ENCODE assay signal across 8 cellular contexts in the genomic region with DNA sequence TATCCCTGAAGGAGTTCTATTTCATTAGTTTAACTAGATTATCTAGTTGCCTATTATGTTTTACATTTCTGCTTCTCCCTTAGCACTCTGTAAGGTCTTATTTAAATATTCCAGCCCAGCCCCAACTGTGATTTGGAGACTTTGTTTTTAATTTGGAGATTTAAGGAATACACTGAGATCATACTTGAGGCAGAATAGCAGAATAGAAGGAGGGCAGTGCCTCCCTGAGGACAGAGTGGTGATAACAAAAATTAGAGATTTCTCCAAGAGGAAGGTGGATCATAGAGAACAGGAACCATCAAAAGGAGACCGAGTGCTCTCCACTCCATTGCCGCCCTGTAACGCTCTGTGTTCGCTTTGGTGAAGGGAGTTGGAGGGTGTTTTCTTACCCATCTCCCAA. TPM values are rescaled to one million over a fixed set of nuclear protein-coding genes. Genes with fewer than 3 reads are reported as not detected.
A peak's percentile ranks its signal among the peaks of the same experiment; 100 is the strongest.
DNase-seq lines count a peak whose midpoint lies in the region; ATAC-seq and TF ChIP-seq lines count a peak whose summit lies in the region.
"Had no signal": no experiment of that assay in that cellular context is flagged by ENCODE, and none has a peak within 500 bp of the region (broad histone marks: within the 10 kb centered on the region; RNA-seq: fewer than 3 reads in every experiment).

No MANE protein-coding gene starts in this region.

- no peak overlapping the region for H3K4me3 Mint-ChIP-seq in GM23338
- H3K4me3 Mint-ChIP-seq: natural killer cell treated with Interleukin-12 subunit alpha and Interleukin-12 subunit beta and Interleukin-15 and Interleukin-18, amount 100 ng/mL, for 72 hours had no signal

- H4K20me1 ChIP-seq in GM23338 (replicated peaks; ENCODE audit: insufficient read depth): no peaks in the 10 kb centered on the region
- no peaks in the 10 kb centered on the region for H4K20me1 ChIP-seq in PC-3 (ENCODE audit: low read length)

- peak overlapping the region; percentile 69; the same call in 1 of the 2 replicates for H2AFZ ChIP-seq in GM23338
- peak overlapping the region; percentile 16; the same call in 1 of the 2 replicates for H2AFZ ChIP-seq in PC-3 (ENCODE audit: low read length)

- H3K36me3 Mint-ChIP-seq in GM23338 (ENCODE audit: low read depth): no peaks in the 10 kb centered on the region
- H3K36me3 Mint-ChIP-seq: natural killer cell treated with Interleukin-12 subunit alpha and Interleukin-12 subunit beta and Interleukin-15 and Interleukin-18, amount 100 ng/mL, for 72 hours had no signal

- no peak overlapping the region for H3K4me3 ChIP-seq in GM23338
- H3K4me3 ChIP-seq in PC-3 (ENCODE audit: low read length): no peak overlapping the region
- no peak overlapping the region for H3K4me3 ChIP-seq in fibroblast of mammary gland (ENCODE audit: control insufficient read depth, low read depth, low read length)

- H3K4me1 ChIP-seq in GM23338 (ENCODE audit: insufficient read depth) (no peaks in the 10 kb centered on the region), PC-3 (ENCODE audit: insufficient read depth, low read length) (peaks cover 10% of the 10 kb centered on the region)

- TF ChIP-seq CTCF in GM23338 (conservative IDR thresholded peaks at IDR 0.05; ENCODE audit: low read depth in 2 of 2) (peak; percentile 57 to 65), PC-3 (conservative IDR thresholded peaks at IDR 0.05; ENCODE audit: low read depth, low read length) (peak; percentile 64), fibroblast of mammary gland (conservative IDR thresholded peaks at IDR 0.05; ENCODE audit: control insufficient read depth, insufficient read depth, low read depth, low read length) (peak; percentile 39)

- POLR2A ChIA-PET in PC-3 (lab: Charles Lee; ENCODE audit: unreplicated experiment): no interaction called here

- no peaks in the 10 kb centered on the region for H3K27me3 ChIP-seq in GM23338 (ENCODE audit: insufficient read depth)
- no peaks in the 10 kb centered on the region for H3K27me3 ChIP-seq in PC-3 (ENCODE audit: low read length)

- H3K36me3 ChIP-seq in GM23338 (ENCODE audit: insufficient read depth): no peaks in the 10 kb centered on the region
- H3K36me3 ChIP-seq in PC-3 (ENCODE audit: low read depth, low read length): no peaks in the 10 kb centered on the region

- peak; percentile 36 for DNase-seq in GM23338 (ENCODE audit: low spot score)
- peak; percentile 46 for DNase-seq in PC-3
- peak; percentile 35 for DNase-seq in fibroblast of mammary gland (ENCODE audit: low read depth)
- no peak for DNase-seq in sciatic nerve (ENCODE audit: low spot score)
- no peak for DNase-seq in NCI-H510A treated with DMSO at 0.1 percent for 48 hours (lab: John Stamatoyannopoulos, UW)

- H3K9me2 ChIP-seq in GM23338 (ENCODE audit: insufficient read depth) (no peaks in the 10 kb centered on the region), PC-3 (replicated peaks; ENCODE audit: low read length) (no peaks in the 10 kb centered on the region)

- H3K9me3 Mint-ChIP-seq in GM23338: no peaks in the 10 kb centered on the region
- H3K9me3 Mint-ChIP-seq: natural killer cell treated with Interleukin-12 subunit alpha and Interleukin-12 subunit beta and Interleukin-15 and Interleukin-18, amount 100 ng/mL, for 72 hours had no signal

- ATAC-seq in GM23338 (peak; percentile 84), PC-3 (peak; percentile 78), sciatic nerve (peak; percentile 79), HG03432 (IDR thresholded peaks at IDR 0.05; ENCODE audit: unreplicated experiment) (no peak), GM18511 (IDR thresholded peaks at IDR 0.05; ENCODE audit: unreplicated experiment) (no peak)
- ATAC-seq: natural killer cell treated with Interleukin-12 subunit alpha and Interleukin-12 subunit beta and Interleukin-15 and Interleukin-18, amount 100 ng/mL, for 72 hours had no signal

- intact Hi-C loops in PC-3 (cut with micrococcal nuclease): loop anchor here (1.0 kb wide), 2 partner anchors 210 to 214 kb away; no protein-coding TSS in a partner anchor
- intact Hi-C loops in sciatic nerve (cut with DNase I): no loop called here

- no peaks in the 10 kb centered on the region for H3K79me2 ChIP-seq in GM23338 (replicated peaks; ENCODE audit: insufficient read depth)
- no peaks in the 10 kb centered on the region for H3K79me2 ChIP-seq in PC-3 (ENCODE audit: low read length)

- H3K9me3 ChIP-seq in PC-3 (ENCODE audit: low read length): no peaks in the 10 kb centered on the region

- CTCF ChIA-PET in PC-3 (lab: Charles Lee): interaction anchor here (1.0 kb wide), 1 partner anchor 208 kb away, joined by 3 read pairs; no protein-coding TSS in a partner anchor

- H3K27me3 Mint-ChIP-seq in GM23338 (ENCODE audit: insufficient read depth, low read depth, poor library complexity): no peaks in the 10 kb centered on the region

- no peaks in the 10 kb centered on the region for H3F3A ChIP-seq in GM23338 (replicated peaks; ENCODE audit: low read depth)
- H3F3A ChIP-seq in PC-3 (ENCODE audit: low read length, unreplicated experiment): no peaks in the 10 kb centered on the region

- BruUV-seq in PC-3 (replicated peaks; lab: Mats Ljungman, UMichigan): no TSS peak

- H3K4me1 Mint-ChIP-seq in GM23338: no peaks in the 10 kb centered on the region

- H3K4me2 ChIP-seq in GM23338 (no peak overlapping the region), PC-3 (ENCODE audit: low read length) (no peak overlapping the region)

- H3K27ac ChIP-seq in GM23338 (ENCODE audit: low read depth) (no peak overlapping the region), PC-3 (ENCODE audit: low read length) (no peak overlapping the region)

- no peak overlapping the region for H3K27ac Mint-ChIP-seq in GM23338
- H3K27ac Mint-ChIP-seq: natural killer cell treated with Interleukin-12 subunit alpha and Interleukin-12 subunit beta and Interleukin-15 and Interleukin-18, amount 100 ng/mL, for 72 hours had no signal

- no peak overlapping the region for H3K9ac ChIP-seq in PC-3 (ENCODE audit: low read length)

TF ChIP-seq in GM23338, 12 proteins besides CTCF, POLR2A, EP300 and RAD21:
- no peak for TF ChIP-seq NANOG (IDR thresholded peaks at IDR 0.05; ENCODE audit: borderline replicate concordance)
- TF ChIP-seq EZH2phosphoT487 (IDR thresholded peaks at IDR 0.05; ENCODE audit: unreplicated experiment): no peak
- TF ChIP-seq, protein P1, sequence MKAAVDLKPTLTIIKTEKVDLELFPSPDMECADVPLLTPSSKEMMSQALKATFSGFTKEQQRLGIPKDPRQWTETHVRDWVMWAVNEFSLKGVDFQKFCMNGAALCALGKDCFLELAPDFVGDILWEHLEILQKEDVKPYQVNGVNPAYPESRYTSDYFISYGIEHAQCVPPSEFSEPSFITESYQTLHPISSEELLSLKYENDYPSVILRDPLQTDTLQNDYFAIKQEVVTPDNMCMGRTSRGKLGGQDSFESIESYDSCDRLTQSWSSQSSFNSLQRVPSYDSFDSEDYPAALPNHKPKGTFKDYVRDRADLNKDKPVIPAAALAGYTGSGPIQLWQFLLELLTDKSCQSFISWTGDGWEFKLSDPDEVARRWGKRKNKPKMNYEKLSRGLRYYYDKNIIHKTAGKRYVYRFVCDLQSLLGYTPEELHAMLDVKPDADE (IDR thresholded peaks at IDR 0.05): no peak
- TF ChIP-seq EZH2 (IDR thresholded peaks at IDR 0.05; ENCODE audit: low read depth, unreplicated experiment): no peak
- no peak for TF ChIP-seq CREB1 (CRISPR knock-in tag; IDR thresholded peaks at IDR 0.05; ENCODE audit: low read depth)
- no peak for TF ChIP-seq ZNF331 (CRISPR knock-in tag; IDR thresholded peaks at IDR 0.05; ENCODE audit: low read depth)
- TF ChIP-seq, protein P2, sequence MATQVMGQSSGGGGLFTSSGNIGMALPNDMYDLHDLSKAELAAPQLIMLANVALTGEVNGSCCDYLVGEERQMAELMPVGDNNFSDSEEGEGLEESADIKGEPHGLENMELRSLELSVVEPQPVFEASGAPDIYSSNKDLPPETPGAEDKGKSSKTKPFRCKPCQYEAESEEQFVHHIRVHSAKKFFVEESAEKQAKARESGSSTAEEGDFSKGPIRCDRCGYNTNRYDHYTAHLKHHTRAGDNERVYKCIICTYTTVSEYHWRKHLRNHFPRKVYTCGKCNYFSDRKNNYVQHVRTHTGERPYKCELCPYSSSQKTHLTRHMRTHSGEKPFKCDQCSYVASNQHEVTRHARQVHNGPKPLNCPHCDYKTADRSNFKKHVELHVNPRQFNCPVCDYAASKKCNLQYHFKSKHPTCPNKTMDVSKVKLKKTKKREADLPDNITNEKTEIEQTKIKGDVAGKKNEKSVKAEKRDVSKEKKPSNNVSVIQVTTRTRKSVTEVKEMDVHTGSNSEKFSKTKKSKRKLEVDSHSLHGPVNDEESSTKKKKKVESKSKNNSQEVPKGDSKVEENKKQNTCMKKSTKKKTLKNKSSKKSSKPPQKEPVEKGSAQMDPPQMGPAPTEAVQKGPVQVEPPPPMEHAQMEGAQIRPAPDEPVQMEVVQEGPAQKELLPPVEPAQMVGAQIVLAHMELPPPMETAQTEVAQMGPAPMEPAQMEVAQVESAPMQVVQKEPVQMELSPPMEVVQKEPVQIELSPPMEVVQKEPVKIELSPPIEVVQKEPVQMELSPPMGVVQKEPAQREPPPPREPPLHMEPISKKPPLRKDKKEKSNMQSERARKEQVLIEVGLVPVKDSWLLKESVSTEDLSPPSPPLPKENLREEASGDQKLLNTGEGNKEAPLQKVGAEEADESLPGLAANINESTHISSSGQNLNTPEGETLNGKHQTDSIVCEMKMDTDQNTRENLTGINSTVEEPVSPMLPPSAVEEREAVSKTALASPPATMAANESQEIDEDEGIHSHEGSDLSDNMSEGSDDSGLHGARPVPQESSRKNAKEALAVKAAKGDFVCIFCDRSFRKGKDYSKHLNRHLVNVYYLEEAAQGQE (IDR thresholded peaks at IDR 0.05; ENCODE audit: unreplicated experiment): no peak
- TF ChIP-seq JUNB (IDR thresholded peaks at IDR 0.05; ENCODE audit: unreplicated experiment): no peak

RNA-seq across cellular contexts. Expression of gene CD164, which starts 14.8 kb away (rescaled TPM):
- total RNA-seq in GM23338 (2014; rRNA removed; shearing (Covaris generic)): 81.0 and 103 TPM in 2 replicates
- polyA plus RNA-seq in GM23338 (2016; fragmentation: Nextera tagmentation; extraction: Ambion mirVana): 64.4 and 83.8 TPM in 2 replicates
- 89.2 and 95.6 TPM in 2 replicates for total RNA-seq in PC-3 (2014; rRNA removed)
- 175 TPM for total RNA-seq in sciatic nerve

RNA-seq across cellular contexts. Expression of gene PPIL6, which starts 43.4 kb away (rescaled TPM):
- 1.5 and 1.7 TPM in 2 replicates for total RNA-seq in GM23338 (2014; rRNA removed; shearing (Covaris generic))
- 0.54 and 1.7 TPM in 2 replicates for polyA plus RNA-seq in GM23338 (2016; fragmentation: Nextera tagmentation; extraction: Ambion mirVana)
- total RNA-seq in PC-3 (2014; rRNA removed) (0.62 and 2.1 TPM in 2 replicates), sciatic nerve (7.1 TPM)
- total RNA-seq: natural killer cell treated with Interleukin-12 subunit alpha and Interleukin-12 subunit beta and Interleukin-15 and Interleukin-18, amount 100 ng/mL, for 72 hours had no signal

RNA-seq across cellular contexts. Expression of gene SMPD2, which starts 43.5 kb away (rescaled TPM):
- 10.9 and 12.6 TPM in 2 replicates for total RNA-seq in GM23338 (2014; rRNA removed; shearing (Covaris generic))
- 4.9 and 5.6 TPM in 2 replicates for polyA plus RNA-seq in GM23338 (2016; fragmentation: Nextera tagmentation; extraction: Ambion mirVana)
- 12.6 and 13.8 TPM in 2 replicates for total RNA-seq in PC-3 (2014; rRNA removed)
- 11.7 TPM for total RNA-seq in sciatic nerve

RNA-seq across cellular contexts. Expression of gene MICAL1, which starts 58.6 kb away (rescaled TPM):
- 77.8 TPM in 2 replicates for total RNA-seq in GM23338 (2014; rRNA removed; shearing (Covaris generic))
- 23.7 and 27.8 TPM in 2 replicates for polyA plus RNA-seq in GM23338 (2016; fragmentation: Nextera tagmentation; extraction: Ambion mirVana)
- total RNA-seq in PC-3 (2014; rRNA removed) (9.1 and 17.9 TPM in 2 replicates), sciatic nerve (53.9 TPM)

Comparison
In these comparisons a context has a peak if more than half of its experiments do, and no peak if none do; other contexts are left out.
1. ATAC-seq: peak in GM23338 (single experiment), PC-3 (single experiment) and sciatic nerve (single experiment); none in HG03432 (single experiment) and GM18511 (single experiment).
2. DNase-seq: peak in GM23338 (single experiment), PC-3 (single experiment) and fibroblast of mammary gland (single experiment); none in sciatic nerve (single experiment) and NCI-H510A treated with DMSO at 0.1 percent for 48 hours (single experiment).
3. Peak in every context shown above with its lines, with median percentiles within 50 percentile points of each other: CTCF ChIP-seq.